In the genomic region with DNA sequence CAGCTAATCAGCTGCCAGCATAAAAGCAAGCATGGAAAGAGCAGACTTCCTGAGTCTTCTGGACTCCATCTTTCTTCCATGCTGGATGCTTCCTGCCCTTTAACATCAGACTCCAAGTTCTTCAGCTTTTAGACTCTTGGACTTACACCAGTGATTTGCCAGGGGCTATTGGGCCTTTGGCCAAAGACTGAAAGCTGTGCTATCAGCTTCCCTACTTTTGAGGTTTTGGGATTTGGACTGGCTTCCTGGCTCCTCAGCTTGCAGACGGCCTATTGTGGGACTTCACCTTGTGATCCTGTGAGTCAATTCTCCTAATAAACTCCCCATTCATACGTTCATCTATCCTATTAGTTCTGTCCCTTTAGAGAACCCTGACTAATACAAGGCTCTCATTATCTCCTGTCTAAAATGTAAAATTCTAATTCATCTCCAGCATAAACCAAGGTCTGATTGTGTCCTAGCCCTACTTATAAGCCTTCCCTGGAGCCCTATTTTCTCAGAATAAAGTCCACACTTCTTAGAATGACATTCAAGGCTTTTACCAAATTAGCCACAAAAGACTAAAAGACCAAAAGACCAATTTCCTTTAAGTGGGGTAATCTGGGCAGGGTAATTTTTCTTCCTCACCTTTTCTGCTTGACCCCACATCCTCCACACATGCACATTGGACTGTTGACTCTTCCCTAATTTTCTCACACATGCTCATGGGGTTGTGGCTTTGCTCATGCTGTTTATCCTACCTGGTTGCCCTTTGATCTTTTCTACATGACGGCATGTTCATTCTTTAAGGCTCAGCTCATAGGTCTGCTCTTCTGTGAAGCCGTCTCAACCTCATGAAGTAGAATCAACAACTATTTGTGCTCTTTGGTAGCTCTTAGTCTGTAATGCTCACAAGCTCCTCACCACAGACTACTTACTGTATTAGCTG, we compare ENCODE assay signal across 1 cellular context.
TF ChIP-seq lines count a peak whose summit lies in the region.

No MANE protein-coding gene starts in this region.

TF ChIP-seq in HepG2, 621 proteins besides CTCF, POLR2A, EP300 and RAD21 (continued from another document):
- TF ChIP-seq, protein P1, sequence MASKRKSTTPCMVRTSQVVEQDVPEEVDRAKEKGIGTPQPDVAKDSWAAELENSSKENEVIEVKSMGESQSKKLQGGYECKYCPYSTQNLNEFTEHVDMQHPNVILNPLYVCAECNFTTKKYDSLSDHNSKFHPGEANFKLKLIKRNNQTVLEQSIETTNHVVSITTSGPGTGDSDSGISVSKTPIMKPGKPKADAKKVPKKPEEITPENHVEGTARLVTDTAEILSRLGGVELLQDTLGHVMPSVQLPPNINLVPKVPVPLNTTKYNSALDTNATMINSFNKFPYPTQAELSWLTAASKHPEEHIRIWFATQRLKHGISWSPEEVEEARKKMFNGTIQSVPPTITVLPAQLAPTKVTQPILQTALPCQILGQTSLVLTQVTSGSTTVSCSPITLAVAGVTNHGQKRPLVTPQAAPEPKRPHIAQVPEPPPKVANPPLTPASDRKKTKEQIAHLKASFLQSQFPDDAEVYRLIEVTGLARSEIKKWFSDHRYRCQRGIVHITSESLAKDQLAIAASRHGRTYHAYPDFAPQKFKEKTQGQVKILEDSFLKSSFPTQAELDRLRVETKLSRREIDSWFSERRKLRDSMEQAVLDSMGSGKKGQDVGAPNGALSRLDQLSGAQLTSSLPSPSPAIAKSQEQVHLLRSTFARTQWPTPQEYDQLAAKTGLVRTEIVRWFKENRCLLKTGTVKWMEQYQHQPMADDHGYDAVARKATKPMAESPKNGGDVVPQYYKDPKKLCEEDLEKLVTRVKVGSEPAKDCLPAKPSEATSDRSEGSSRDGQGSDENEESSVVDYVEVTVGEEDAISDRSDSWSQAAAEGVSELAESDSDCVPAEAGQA (IDR thresholded peaks at IDR 0.05; ENCODE audit: low read depth): 0 out of 2 replicates have a peak, but pooled peaks have one; percentile 19
- TF ChIP-seq, protein P1 (CRISPR knock-in tag; IDR thresholded peaks at IDR 0.05; ENCODE audit: borderline replicate concordance): no peak
- TF ChIP-seq ZBTB43 (CRISPR knock-in tag; conservative IDR thresholded peaks at IDR 0.05): peak; percentile 93
- TF ChIP-seq ZNF629 (CRISPR knock-in tag; conservative IDR thresholded peaks at IDR 0.05): no peak
- no peak for TF ChIP-seq ZNF256 (CRISPR knock-in tag; conservative IDR thresholded peaks at IDR 0.05)
- TF ChIP-seq, protein P2, sequence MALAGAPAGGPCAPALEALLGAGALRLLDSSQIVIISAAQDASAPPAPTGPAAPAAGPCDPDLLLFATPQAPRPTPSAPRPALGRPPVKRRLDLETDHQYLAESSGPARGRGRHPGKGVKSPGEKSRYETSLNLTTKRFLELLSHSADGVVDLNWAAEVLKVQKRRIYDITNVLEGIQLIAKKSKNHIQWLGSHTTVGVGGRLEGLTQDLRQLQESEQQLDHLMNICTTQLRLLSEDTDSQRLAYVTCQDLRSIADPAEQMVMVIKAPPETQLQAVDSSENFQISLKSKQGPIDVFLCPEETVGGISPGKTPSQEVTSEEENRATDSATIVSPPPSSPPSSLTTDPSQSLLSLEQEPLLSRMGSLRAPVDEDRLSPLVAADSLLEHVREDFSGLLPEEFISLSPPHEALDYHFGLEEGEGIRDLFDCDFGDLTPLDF (CRISPR knock-in tag; IDR thresholded peaks at IDR 0.05): no peak
- no peak for TF ChIP-seq ZNF337 (CRISPR knock-in tag; IDR thresholded peaks at IDR 0.05; ENCODE audit: borderline replicate concordance, low read depth)
- TF ChIP-seq RFX5 (IDR thresholded peaks at IDR 0.05; ENCODE audit: low read depth, low read length): no peak
- no peak; the same call in 1 of the 2 replicates for TF ChIP-seq SOX13 (IDR thresholded peaks at IDR 0.05)
- TF ChIP-seq SOX13 (CRISPR knock-in tag; conservative IDR thresholded peaks at IDR 0.05 in 1 of 2, IDR thresholded peaks at IDR 0.05 in 1 of 2): peak in 1 of 2 experiments; percentile 54; a peak in 2 of 4 replicates
- no peak for TF ChIP-seq SOX6 (IDR thresholded peaks at IDR 0.05)
- peak; percentile 81 for TF ChIP-seq SOX6 (CRISPR knock-in tag; IDR thresholded peaks at IDR 0.05)
- TF ChIP-seq, protein P3, sequence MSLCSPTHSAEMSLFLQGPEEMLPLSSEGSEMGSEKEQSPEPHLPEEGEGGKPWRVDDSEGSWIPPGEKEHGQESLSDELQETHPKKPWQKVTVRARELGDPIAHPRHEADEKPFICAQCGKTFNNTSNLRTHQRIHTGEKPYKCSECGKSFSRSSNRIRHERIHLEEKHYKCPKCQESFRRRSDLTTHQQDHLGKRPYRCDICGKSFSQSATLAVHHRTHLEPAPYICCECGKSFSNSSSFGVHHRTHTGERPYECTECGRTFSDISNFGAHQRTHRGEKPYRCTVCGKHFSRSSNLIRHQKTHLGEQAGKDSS (CRISPR knock-in tag; IDR thresholded peaks at IDR 0.05; ENCODE audit: borderline replicate concordance, low read depth): no peak
- TF ChIP-seq ZNF777 (CRISPR knock-in tag; IDR thresholded peaks at IDR 0.05): no peak
- TF ChIP-seq, protein P4, sequence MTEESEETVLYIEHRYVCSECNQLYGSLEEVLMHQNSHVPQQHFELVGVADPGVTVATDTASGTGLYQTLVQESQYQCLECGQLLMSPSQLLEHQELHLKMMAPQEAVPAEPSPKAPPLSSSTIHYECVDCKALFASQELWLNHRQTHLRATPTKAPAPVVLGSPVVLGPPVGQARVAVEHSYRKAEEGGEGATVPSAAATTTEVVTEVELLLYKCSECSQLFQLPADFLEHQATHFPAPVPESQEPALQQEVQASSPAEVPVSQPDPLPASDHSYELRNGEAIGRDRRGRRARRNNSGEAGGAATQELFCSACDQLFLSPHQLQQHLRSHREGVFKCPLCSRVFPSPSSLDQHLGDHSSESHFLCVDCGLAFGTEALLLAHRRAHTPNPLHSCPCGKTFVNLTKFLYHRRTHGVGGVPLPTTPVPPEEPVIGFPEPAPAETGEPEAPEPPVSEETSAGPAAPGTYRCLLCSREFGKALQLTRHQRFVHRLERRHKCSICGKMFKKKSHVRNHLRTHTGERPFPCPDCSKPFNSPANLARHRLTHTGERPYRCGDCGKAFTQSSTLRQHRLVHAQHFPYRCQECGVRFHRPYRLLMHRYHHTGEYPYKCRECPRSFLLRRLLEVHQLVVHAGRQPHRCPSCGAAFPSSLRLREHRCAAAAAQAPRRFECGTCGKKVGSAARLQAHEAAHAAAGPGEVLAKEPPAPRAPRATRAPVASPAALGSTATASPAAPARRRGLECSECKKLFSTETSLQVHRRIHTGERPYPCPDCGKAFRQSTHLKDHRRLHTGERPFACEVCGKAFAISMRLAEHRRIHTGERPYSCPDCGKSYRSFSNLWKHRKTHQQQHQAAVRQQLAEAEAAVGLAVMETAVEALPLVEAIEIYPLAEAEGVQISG (CRISPR knock-in tag; IDR thresholded peaks at IDR 0.05): no peak
- TF ChIP-seq ZNF446 (CRISPR knock-in tag; IDR thresholded peaks at IDR 0.05): no peak
- TF ChIP-seq ZSCAN5A (CRISPR knock-in tag; IDR thresholded peaks at IDR 0.05; ENCODE audit: borderline replicate concordance): no peak
- peak; percentile 27; the same call in 1 of the 2 replicates for TF ChIP-seq ZNF281 (CRISPR knock-in tag; IDR thresholded peaks at IDR 0.05; ENCODE audit: borderline replicate concordance)
- TF ChIP-seq, protein P5, sequence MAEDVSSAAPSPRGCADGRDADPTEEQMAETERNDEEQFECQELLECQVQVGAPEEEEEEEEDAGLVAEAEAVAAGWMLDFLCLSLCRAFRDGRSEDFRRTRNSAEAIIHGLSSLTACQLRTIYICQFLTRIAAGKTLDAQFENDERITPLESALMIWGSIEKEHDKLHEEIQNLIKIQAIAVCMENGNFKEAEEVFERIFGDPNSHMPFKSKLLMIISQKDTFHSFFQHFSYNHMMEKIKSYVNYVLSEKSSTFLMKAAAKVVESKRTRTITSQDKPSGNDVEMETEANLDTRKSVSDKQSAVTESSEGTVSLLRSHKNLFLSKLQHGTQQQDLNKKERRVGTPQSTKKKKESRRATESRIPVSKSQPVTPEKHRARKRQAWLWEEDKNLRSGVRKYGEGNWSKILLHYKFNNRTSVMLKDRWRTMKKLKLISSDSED (CRISPR knock-in tag; IDR thresholded peaks at IDR 0.05): no peak
- TF ChIP-seq ZNF674 (CRISPR knock-in tag; IDR thresholded peaks at IDR 0.05; ENCODE audit: low read depth): no peak
- TF ChIP-seq ZBTB46 (CRISPR knock-in tag; IDR thresholded peaks at IDR 0.05; ENCODE audit: borderline replicate concordance): no peak
- peak; percentile 81 for TF ChIP-seq FOXA3 (CRISPR knock-in tag; IDR thresholded peaks at IDR 0.05)
TF ChIP-seq in HepG2: peak in this region for 105.
